Comparison of ENCODE assay signal across 1 cellular context in the genomic region with DNA sequence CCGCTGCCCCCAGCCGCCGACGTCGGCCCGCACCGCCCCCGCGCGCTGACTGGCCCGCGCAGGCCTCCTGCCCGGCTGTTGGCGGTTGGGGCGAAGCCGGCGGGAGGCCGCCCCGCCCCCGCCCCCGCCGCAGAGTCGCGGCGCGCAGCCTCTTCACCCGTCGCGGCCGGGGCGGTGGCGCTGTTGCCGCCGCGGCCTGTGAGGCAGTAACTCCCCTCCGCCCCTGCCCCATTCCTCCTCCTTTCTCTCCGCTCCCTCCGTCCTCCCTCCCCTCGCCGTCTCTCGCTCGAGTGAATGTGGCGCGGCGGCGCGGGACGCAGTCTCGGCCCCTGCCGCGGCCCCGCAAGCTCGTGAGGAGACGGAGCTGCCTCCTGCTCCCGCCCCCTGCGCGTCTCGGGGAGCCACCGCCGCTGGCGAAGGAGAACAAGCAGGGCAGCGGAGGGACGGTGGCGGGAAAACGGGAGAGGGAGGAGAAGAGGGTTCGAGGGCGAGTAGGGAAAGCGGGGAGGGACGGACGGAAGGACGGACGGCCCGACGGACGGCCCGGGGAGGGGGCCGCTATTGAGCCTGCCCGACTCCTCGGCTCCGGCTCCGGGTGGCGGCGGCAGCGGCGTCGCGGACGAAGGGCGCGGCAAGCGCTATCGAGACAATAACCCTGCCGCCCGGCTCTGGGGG.
A peak's percentile ranks its signal among the peaks of the same experiment; 100 is the strongest.
TF ChIP-seq lines count a peak whose summit lies in the region.

No MANE protein-coding gene starts in this region.

TF ChIP-seq in HepG2, 621 proteins besides CTCF, POLR2A, EP300 and RAD21 (continued from another document and continues in another):
- TF ChIP-seq, protein P1, sequence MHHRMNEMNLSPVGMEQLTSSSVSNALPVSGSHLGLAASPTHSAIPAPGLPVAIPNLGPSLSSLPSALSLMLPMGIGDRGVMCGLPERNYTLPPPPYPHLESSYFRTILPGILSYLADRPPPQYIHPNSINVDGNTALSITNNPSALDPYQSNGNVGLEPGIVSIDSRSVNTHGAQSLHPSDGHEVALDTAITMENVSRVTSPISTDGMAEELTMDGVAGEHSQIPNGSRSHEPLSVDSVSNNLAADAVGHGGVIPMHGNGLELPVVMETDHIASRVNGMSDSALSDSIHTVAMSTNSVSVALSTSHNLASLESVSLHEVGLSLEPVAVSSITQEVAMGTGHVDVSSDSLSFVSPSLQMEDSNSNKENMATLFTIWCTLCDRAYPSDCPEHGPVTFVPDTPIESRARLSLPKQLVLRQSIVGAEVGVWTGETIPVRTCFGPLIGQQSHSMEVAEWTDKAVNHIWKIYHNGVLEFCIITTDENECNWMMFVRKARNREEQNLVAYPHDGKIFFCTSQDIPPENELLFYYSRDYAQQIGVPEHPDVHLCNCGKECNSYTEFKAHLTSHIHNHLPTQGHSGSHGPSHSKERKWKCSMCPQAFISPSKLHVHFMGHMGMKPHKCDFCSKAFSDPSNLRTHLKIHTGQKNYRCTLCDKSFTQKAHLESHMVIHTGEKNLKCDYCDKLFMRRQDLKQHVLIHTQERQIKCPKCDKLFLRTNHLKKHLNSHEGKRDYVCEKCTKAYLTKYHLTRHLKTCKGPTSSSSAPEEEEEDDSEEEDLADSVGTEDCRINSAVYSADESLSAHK (CRISPR knock-in tag; IDR thresholded peaks at IDR 0.05; ENCODE audit: borderline replicate concordance): no peak
- TF ChIP-seq, protein P2, sequence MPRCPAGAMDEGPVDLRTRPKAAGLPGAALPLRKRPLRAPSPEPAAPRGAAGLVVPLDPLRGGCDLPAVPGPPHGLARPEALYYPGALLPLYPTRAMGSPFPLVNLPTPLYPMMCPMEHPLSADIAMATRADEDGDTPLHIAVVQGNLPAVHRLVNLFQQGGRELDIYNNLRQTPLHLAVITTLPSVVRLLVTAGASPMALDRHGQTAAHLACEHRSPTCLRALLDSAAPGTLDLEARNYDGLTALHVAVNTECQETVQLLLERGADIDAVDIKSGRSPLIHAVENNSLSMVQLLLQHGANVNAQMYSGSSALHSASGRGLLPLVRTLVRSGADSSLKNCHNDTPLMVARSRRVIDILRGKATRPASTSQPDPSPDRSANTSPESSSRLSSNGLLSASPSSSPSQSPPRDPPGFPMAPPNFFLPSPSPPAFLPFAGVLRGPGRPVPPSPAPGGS (CRISPR knock-in tag; IDR thresholded peaks at IDR 0.05): no peak; the same call in 1 of the 2 replicates
- TF ChIP-seq, protein P3, sequence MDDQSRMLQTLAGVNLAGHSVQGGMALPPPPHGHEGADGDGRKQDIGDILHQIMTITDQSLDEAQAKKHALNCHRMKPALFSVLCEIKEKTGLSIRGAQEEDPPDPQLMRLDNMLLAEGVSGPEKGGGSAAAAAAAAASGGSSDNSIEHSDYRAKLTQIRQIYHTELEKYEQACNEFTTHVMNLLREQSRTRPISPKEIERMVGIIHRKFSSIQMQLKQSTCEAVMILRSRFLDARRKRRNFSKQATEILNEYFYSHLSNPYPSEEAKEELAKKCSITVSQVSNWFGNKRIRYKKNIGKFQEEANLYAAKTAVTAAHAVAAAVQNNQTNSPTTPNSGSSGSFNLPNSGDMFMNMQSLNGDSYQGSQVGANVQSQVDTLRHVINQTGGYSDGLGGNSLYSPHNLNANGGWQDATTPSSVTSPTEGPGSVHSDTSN (CRISPR knock-in tag; IDR thresholded peaks at IDR 0.05; ENCODE audit: borderline replicate concordance): no peak
- no peak for TF ChIP-seq ZSCAN12 (CRISPR knock-in tag; IDR thresholded peaks at IDR 0.05)
- TF ChIP-seq, protein P4, sequence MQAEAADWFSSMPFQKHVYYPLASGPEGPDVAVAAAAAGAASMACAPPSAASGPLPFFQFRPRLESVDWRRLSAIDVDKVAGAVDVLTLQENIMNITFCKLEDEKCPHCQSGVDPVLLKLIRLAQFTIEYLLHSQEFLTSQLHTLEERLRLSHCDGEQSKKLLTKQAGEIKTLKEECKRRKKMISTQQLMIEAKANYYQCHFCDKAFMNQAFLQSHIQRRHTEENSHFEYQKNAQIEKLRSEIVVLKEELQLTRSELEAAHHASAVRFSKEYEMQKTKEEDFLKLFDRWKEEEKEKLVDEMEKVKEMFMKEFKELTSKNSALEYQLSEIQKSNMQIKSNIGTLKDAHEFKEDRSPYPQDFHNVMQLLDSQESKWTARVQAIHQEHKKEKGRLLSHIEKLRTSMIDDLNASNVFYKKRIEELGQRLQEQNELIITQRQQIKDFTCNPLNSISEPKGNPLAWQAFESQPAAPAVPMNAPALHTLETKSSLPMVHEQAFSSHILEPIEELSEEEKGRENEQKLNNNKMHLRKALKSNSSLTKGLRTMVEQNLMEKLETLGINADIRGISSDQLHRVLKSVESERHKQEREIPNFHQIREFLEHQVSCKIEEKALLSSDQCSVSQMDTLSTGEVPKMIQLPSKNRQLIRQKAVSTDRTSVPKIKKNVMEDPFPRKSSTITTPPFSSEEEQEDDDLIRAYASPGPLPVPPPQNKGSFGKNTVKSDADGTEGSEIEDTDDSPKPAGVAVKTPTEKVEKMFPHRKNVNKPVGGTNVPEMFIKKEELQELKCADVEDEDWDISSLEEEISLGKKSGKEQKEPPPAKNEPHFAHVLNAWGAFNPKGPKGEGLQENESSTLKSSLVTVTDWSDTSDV (CRISPR knock-in tag; IDR thresholded peaks at IDR 0.05): peak; percentile 13; the same call in 1 of the 2 replicates
- no peak for TF ChIP-seq EHMT2 (IDR thresholded peaks at IDR 0.05; ENCODE audit: borderline replicate concordance, low read depth, low read length)
- TF ChIP-seq ZNF766 (CRISPR knock-in tag; IDR thresholded peaks at IDR 0.05; ENCODE audit: borderline replicate concordance): no peak
- peak; percentile 67; the same call in 1 of the 2 replicates for TF ChIP-seq NRL (CRISPR knock-in tag; IDR thresholded peaks at IDR 0.05; ENCODE audit: borderline replicate concordance)
- TF ChIP-seq ZNF562 (CRISPR knock-in tag; IDR thresholded peaks at IDR 0.05; ENCODE audit: borderline replicate concordance): no peak; the same call in 1 of the 2 replicates
- TF ChIP-seq ZNF776 (CRISPR knock-in tag; IDR thresholded peaks at IDR 0.05): 0 out of 2 replicates have a peak, but pooled peaks have one; percentile 6
- TF ChIP-seq ZNF3 (CRISPR knock-in tag; IDR thresholded peaks at IDR 0.05): no peak
- TF ChIP-seq, protein P5, sequence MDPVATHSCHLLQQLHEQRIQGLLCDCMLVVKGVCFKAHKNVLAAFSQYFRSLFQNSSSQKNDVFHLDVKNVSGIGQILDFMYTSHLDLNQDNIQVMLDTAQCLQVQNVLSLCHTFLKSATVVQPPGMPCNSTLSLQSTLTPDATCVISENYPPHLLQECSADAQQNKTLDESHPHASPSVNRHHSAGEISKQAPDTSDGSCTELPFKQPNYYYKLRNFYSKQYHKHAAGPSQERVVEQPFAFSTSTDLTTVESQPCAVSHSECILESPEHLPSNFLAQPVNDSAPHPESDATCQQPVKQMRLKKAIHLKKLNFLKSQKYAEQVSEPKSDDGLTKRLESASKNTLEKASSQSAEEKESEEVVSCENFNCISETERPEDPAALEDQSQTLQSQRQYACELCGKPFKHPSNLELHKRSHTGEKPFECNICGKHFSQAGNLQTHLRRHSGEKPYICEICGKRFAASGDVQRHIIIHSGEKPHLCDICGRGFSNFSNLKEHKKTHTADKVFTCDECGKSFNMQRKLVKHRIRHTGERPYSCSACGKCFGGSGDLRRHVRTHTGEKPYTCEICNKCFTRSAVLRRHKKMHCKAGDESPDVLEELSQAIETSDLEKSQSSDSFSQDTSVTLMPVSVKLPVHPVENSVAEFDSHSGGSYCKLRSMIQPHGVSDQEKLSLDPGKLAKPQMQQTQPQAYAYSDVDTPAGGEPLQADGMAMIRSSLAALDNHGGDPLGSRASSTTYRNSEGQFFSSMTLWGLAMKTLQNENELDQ (CRISPR knock-in tag; IDR thresholded peaks at IDR 0.05; ENCODE audit: borderline replicate concordance): no peak
- no peak; the same call in 1 of the 2 replicates for TF ChIP-seq SMYD3 (CRISPR knock-in tag; IDR thresholded peaks at IDR 0.05)
- no peak for TF ChIP-seq ATF1 (CRISPR knock-in tag; IDR thresholded peaks at IDR 0.05)
- TF ChIP-seq, protein P6, sequence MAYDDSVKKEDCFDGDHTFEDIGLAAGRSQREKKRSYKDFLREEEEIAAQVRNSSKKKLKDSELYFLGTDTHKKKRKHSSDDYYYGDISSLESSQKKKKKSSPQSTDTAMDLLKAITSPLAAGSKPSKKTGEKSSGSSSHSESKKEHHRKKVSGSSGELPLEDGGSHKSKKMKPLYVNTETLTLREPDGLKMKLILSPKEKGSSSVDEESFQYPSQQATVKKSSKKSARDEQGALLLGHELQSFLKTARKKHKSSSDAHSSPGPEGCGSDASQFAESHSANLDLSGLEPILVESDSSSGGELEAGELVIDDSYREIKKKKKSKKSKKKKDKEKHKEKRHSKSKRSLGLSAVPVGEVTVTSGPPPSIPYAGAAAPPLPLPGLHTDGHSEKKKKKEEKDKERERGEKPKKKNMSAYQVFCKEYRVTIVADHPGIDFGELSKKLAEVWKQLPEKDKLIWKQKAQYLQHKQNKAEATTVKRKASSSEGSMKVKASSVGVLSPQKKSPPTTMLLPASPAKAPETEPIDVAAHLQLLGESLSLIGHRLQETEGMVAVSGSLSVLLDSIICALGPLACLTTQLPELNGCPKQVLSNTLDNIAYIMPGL (CRISPR knock-in tag; IDR thresholded peaks at IDR 0.05; ENCODE audit: borderline replicate concordance in 1 of 2, low read depth in 1 of 2): peak; percentile 85 to 94
- TF ChIP-seq RBM22 (optimal IDR thresholded peaks at IDR 0.05; ENCODE audit: low read length): no peak
- TF ChIP-seq, protein P7, sequence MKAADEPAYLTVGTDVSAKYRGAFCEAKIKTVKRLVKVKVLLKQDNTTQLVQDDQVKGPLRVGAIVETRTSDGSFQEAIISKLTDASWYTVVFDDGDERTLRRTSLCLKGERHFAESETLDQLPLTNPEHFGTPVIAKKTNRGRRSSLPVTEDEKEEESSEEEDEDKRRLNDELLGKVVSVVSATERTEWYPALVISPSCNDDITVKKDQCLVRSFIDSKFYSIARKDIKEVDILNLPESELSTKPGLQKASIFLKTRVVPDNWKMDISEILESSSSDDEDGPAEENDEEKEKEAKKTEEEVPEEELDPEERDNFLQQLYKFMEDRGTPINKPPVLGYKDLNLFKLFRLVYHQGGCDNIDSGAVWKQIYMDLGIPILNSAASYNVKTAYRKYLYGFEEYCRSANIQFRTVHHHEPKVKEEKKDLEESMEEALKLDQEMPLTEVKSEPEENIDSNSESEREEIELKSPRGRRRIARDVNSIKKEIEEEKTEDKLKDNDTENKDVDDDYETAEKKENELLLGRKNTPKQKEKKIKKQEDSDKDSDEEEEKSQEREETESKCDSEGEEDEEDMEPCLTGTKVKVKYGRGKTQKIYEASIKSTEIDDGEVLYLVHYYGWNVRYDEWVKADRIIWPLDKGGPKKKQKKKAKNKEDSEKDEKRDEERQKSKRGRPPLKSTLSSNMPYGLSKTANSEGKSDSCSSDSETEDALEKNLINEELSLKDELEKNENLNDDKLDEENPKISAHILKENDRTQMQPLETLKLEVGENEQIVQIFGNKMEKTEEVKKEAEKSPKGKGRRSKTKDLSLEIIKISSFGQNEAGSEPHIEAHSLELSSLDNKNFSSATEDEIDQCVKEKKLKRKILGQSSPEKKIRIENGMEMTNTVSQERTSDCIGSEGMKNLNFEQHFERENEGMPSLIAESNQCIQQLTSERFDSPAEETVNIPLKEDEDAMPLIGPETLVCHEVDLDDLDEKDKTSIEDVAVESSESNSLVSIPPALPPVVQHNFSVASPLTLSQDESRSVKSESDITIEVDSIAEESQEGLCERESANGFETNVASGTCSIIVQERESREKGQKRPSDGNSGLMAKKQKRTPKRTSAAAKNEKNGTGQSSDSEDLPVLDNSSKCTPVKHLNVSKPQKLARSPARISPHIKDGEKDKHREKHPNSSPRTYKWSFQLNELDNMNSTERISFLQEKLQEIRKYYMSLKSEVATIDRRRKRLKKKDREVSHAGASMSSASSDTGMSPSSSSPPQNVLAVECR (CRISPR knock-in tag; IDR thresholded peaks at IDR 0.05; ENCODE audit: borderline replicate concordance): peak; percentile 77
- no peak for TF ChIP-seq ZNF17 (CRISPR knock-in tag; IDR thresholded peaks at IDR 0.05)
- TF ChIP-seq SMARCC2 (IDR thresholded peaks at IDR 0.05): no peak
- TF ChIP-seq REL (CRISPR knock-in tag; conservative IDR thresholded peaks at IDR 0.05): no peak
- no peak for TF ChIP-seq JARID2 (CRISPR knock-in tag; IDR thresholded peaks at IDR 0.05; ENCODE audit: insufficient replicate concordance)
- no peak for TF ChIP-seq HHEX (CRISPR knock-in tag; IDR thresholded peaks at IDR 0.05)
- TF ChIP-seq, protein P8, sequence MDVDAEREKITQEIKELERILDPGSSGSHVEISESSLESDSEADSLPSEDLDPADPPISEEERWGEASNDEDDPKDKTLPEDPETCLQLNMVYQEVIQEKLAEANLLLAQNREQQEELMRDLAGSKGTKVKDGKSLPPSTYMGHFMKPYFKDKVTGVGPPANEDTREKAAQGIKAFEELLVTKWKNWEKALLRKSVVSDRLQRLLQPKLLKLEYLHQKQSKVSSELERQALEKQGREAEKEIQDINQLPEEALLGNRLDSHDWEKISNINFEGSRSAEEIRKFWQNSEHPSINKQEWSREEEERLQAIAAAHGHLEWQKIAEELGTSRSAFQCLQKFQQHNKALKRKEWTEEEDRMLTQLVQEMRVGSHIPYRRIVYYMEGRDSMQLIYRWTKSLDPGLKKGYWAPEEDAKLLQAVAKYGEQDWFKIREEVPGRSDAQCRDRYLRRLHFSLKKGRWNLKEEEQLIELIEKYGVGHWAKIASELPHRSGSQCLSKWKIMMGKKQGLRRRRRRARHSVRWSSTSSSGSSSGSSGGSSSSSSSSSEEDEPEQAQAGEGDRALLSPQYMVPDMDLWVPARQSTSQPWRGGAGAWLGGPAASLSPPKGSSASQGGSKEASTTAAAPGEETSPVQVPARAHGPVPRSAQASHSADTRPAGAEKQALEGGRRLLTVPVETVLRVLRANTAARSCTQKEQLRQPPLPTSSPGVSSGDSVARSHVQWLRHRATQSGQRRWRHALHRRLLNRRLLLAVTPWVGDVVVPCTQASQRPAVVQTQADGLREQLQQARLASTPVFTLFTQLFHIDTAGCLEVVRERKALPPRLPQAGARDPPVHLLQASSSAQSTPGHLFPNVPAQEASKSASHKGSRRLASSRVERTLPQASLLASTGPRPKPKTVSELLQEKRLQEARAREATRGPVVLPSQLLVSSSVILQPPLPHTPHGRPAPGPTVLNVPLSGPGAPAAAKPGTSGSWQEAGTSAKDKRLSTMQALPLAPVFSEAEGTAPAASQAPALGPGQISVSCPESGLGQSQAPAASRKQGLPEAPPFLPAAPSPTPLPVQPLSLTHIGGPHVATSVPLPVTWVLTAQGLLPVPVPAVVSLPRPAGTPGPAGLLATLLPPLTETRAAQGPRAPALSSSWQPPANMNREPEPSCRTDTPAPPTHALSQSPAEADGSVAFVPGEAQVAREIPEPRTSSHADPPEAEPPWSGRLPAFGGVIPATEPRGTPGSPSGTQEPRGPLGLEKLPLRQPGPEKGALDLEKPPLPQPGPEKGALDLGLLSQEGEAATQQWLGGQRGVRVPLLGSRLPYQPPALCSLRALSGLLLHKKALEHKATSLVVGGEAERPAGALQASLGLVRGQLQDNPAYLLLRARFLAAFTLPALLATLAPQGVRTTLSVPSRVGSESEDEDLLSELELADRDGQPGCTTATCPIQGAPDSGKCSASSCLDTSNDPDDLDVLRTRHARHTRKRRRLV (CRISPR knock-in tag; IDR thresholded peaks at IDR 0.05): no peak
